In genomic region chrX:150548251-150548650, GRCh38 we compare ENCODE assay signal across 8 cellular contexts. TPM values are rescaled to one million over a fixed set of nuclear protein-coding genes. Genes with fewer than 3 reads are reported as not detected.
DNase-seq lines count a peak whose midpoint lies in the region; ATAC-seq and TF ChIP-seq lines count a peak whose summit lies in the region.

No MANE protein-coding gene starts in this region.

- no peaks in the 10 kb centered on the region for H3K36me3 Mint-ChIP-seq in activated CD4-positive, alpha-beta T cell treated with anti-CD3 and anti-CD28 coated beads for 36 hours (ENCODE audit: low read depth)

- peak overlapping the region; percentile 79 for H3K27ac Mint-ChIP-seq in activated CD4-positive, alpha-beta T cell treated with anti-CD3 and anti-CD28 coated beads for 36 hours

- 59 to 82% (median 79%) methylated on average over 4 of the region's 4 CpGs for WGBS in adipose tissue, 3 donors

- intact Hi-C loops in activated CD4-positive, alpha-beta T cell treated with anti-CD3 and anti-CD28 coated beads for 36 hours (cut with DNase I, micrococcal nuclease): no loop called here
- intact Hi-C loops in lower lobe of right lung (cut with DNase I): no loop called here

- TF ChIP-seq CTCF in lower lobe of right lung (IDR thresholded peaks at IDR 0.05): no peak
- no peak for TF ChIP-seq CTCF in foreskin keratinocyte (conservative IDR thresholded peaks at IDR 0.05)

- H3K36me3 ChIP-seq in lower lobe of right lung: no peaks in the 10 kb centered on the region

- no peaks in the 10 kb centered on the region for H3K27me3 Mint-ChIP-seq in activated CD4-positive, alpha-beta T cell treated with anti-CD3 and anti-CD28 coated beads for 36 hours

- ATAC-seq in activated CD4-positive, alpha-beta T cell treated with anti-CD3 and anti-CD28 coated beads for 36 hours: no peak
- ATAC-seq in lower lobe of right lung: no peak
- no peak for ATAC-seq in GM19328 (IDR thresholded peaks at IDR 0.05; ENCODE audit: unreplicated experiment)
- ATAC-seq in foreskin keratinocyte: no peak

- POLR2A ChIA-PET in activated CD4-positive, alpha-beta T cell treated with anti-CD3 and anti-CD28 coated beads for 36 hours (lab: Charles Lee): no interaction called here

- CTCF ChIA-PET in activated CD4-positive, alpha-beta T cell treated with anti-CD3 and anti-CD28 coated beads for 36 hours (lab: Charles Lee): interaction anchor here (0.6 to 1.8 kb wide), 3 partner anchors 39 to 646 kb away, joined by 4 to 7 read pairs (median 4); no protein-coding TSS in a partner anchor

- H3K4me3 Mint-ChIP-seq in activated CD4-positive, alpha-beta T cell treated with anti-CD3 and anti-CD28 coated beads for 36 hours: peak overlapping the region; percentile 8

- peak overlapping the region; percentile 50 for H3K4me3 ChIP-seq in lower lobe of right lung

- H3K4me1 ChIP-seq in lower lobe of right lung: peaks cover 18% of the 10 kb centered on the region
- no peaks in the 10 kb centered on the region for H3K4me1 ChIP-seq in foreskin keratinocyte

- no peaks in the 10 kb centered on the region for H3K9me3 Mint-ChIP-seq in activated CD4-positive, alpha-beta T cell treated with anti-CD3 and anti-CD28 coated beads for 36 hours (ENCODE audit: low read depth)

- H3K27me3 ChIP-seq in lower lobe of right lung (ENCODE audit: low read depth) (no peaks in the 10 kb centered on the region), foreskin keratinocyte (no peaks in the 10 kb centered on the region)

- H3K4me1 Mint-ChIP-seq in activated CD4-positive, alpha-beta T cell treated with anti-CD3 and anti-CD28 coated beads for 36 hours: peaks cover 24% of the 10 kb centered on the region

- no peaks in the 10 kb centered on the region for H3K9me3 ChIP-seq in lower lobe of right lung

- peak overlapping the region; percentile 55 for H3K27ac ChIP-seq in adipose tissue (ENCODE audit: low read depth, low read length)
- peak overlapping the region; percentile 80 for H3K27ac ChIP-seq in lower lobe of right lung
- peak overlapping the region; percentile 90 for H3K27ac ChIP-seq in substantia nigra (ENCODE audit: low read depth, low read length, poor library complexity, severe bottlenecking)
- H3K27ac ChIP-seq in foreskin keratinocyte: no peak overlapping the region

- no peak for DNase-seq in activated CD4-positive, alpha-beta T cell treated with anti-CD3 and anti-CD28 coated beads for 36 hours
- DNase-seq in activated CD4-positive, alpha-beta T cell treated with anti-CD3 and anti-CD28 coated beads, Interleukin-2, amount 50 U/mL, for 48 hours: no peak
- no peak for DNase-seq in lower lobe of right lung
- no peak for DNase-seq in substantia nigra (lab: John Stamatoyannopoulos, UW)
- DNase-seq in foreskin keratinocyte: no peak
- no peak for DNase-seq in OCI-M1 (lab: John Stamatoyannopoulos, UW)

RNA-seq across cellular contexts. Expression of gene MTM1, which starts 20.2 kb away (rescaled TPM):
- total RNA-seq in activated CD4-positive, alpha-beta T cell treated with anti-CD3 and anti-CD28 coated beads for 36 hours: 10 to 100 TPM; 23.1 to 31.3 TPM
- 1 to 10 TPM; 2.8 to 4.9 (median 4.8) TPM for polyA plus RNA-seq in adipose tissue
- total RNA-seq in lower lobe of right lung: 29.7 TPM
- total RNA-seq in foreskin keratinocyte: 10.2 and 11.4 TPM in 2 replicates
- 3.1 and 3.5 TPM in 2 replicates for polyA plus RNA-seq in foreskin keratinocyte
